ENCODE assay signal across 1 cellular context in genomic region chr1:39757501-39757900, GRCh38.
TF ChIP-seq lines count a peak whose summit lies in the region.

No MANE protein-coding gene starts in this region.

TF ChIP-seq in K562, 482 proteins besides CTCF, POLR2A, EP300 and RAD21 (continued from another document):
- TF ChIP-seq, protein P1, sequence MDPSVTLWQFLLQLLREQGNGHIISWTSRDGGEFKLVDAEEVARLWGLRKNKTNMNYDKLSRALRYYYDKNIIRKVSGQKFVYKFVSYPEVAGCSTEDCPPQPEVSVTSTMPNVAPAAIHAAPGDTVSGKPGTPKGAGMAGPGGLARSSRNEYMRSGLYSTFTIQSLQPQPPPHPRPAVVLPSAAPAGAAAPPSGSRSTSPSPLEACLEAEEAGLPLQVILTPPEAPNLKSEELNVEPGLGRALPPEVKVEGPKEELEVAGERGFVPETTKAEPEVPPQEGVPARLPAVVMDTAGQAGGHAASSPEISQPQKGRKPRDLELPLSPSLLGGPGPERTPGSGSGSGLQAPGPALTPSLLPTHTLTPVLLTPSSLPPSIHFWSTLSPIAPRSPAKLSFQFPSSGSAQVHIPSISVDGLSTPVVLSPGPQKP (CRISPR knock-in tag; IDR thresholded peaks at IDR 0.05), result no peak
- TF ChIP-seq XRCC4 (IDR thresholded peaks at IDR 0.05; ENCODE audit: extremely low read depth, insufficient read depth, insufficient read length), result no peak
